8 cellular contexts compared by ENCODE assay signal in genomic region chr2:100752628-100753333, GRCh38.
DNase-seq lines count a peak whose midpoint lies in the region; ATAC-seq, FAIRE-seq and TF ChIP-seq lines count a peak whose summit lies in the region.

No MANE protein-coding gene starts in this region.

- POLR2A ChIA-PET in HepG2 (lab: Yijun Ruan, JAX), result interaction anchor here (1.0 to 2.5 kb wide), 3 partner anchors 15 to 249 kb away, joined by 4 to 11 read pairs (median 4); partner anchors contain the start of gene RPL31

- peaks cover 27% of the 10 kb centered on the region for H3K4me1 ChIP-seq in HepG2 (ENCODE audit: insufficient read depth, low read length)

- TF ChIP-seq RAD21 in HepG2 (CRISPR knock-in tag; IDR thresholded peaks at IDR 0.05), result no peak

- TF ChIP-seq POLR2A in HepG2 (IDR thresholded peaks at IDR 0.05; ENCODE audit: insufficient read depth in 1 of 2, low read depth in 2 of 2, low read length in 2 of 2), result no peak

- in situ Hi-C loops in HepG2 (cut with HindIII; ENCODE audit: extremely low pct_ligation_motif_present, low pct_unique_long_range_greater_than_20kb), result no loop called here

- no peaks in the 10 kb centered on the region for H4K20me1 ChIP-seq in HepG2 (ENCODE audit: insufficient read depth, low read length)

- H3K27ac ChIP-seq in HepG2 (ENCODE audit: extremely low read length, insufficient read depth, low read length), result no peak overlapping the region

- no peak for FAIRE-seq in bronchial epithelial cell (lab: Jason Lieb, UNC)
- no peak for FAIRE-seq in HepG2 (lab: Jason Lieb, UNC)

- ATAC-seq in HepG2 (no peak; the same call in 2 of the 3 replicates), HG02759 (IDR thresholded peaks at IDR 0.05; ENCODE audit: unreplicated experiment) (no peak)

- no peak for TF ChIP-seq CTCF in AG09309 (IDR thresholded peaks at IDR 0.05; ENCODE audit: control insufficient read depth, insufficient read depth, low read depth, low read length, missing control alignments)
- no peak for TF ChIP-seq CTCF in bronchial epithelial cell (IDR thresholded peaks at IDR 0.05; ENCODE audit: insufficient read depth, low read length, severe bottlenecking)
- TF ChIP-seq CTCF in HepG2 (CRISPR knock-in tag; IDR thresholded peaks at IDR 0.05), result no peak

- CTCF ChIA-PET in HepG2 (lab: Yijun Ruan, JAX; ENCODE audit: low intra/inter-chr PET ratio, low total read pairs), result no interaction called here

- BruUV-seq in HepG2 (replicated peaks; lab: Mats Ljungman, UMichigan), result no TSS peak

- WGBS in HepG2 (ENCODE audit: low lambda C conversion rate), result under 1% methylated on average over 2 of the region's 2 CpGs

- no peaks in the 10 kb centered on the region for H3K36me3 ChIP-seq in bronchial epithelial cell (ENCODE audit: control insufficient read depth, insufficient read depth, low read length)
- no peaks in the 10 kb centered on the region for H3K36me3 ChIP-seq in HepG2 (replicated peaks in 1 of 2; ENCODE audit: control insufficient read depth in 1 of 2, insufficient read depth in 2 of 2, low read length in 2 of 2)

- H3K9me3 ChIP-seq in HepG2 (ENCODE audit: low read length), result no peaks in the 10 kb centered on the region

- no peak overlapping the region for H3K9ac ChIP-seq in HepG2 (ENCODE audit: insufficient read depth, low read depth, low read length)

- DNase-seq in AG09309 (ENCODE audit: low read depth) (peak; percentile 82), LoVo (ENCODE audit: low spot score) (peak; percentile 28), bronchial epithelial cell (ENCODE audit: low read depth) (peak; percentile 97), HepG2 (ENCODE audit: low spot score) (peak; percentile 67), cerebellar cortex (ENCODE audit: low spot score) (no peak), NCI-H2171 treated with DMSO at 0.1 percent for 48 hours (lab: John Stamatoyannopoulos, UW) (no peak), NCI-H2227 treated with DMSO at 0.1 percent for 48 hours (lab: John Stamatoyannopoulos, UW) (no peak)

- intact Hi-C loops in HepG2 (cut with micrococcal nuclease; ENCODE audit: unreplicated experiment), result no loop called here

- peak in 1 of 2 experiments; percentile 8; a peak in 1 of 4 replicates for TF ChIP-seq EP300 in HepG2 (IDR thresholded peaks at IDR 0.05; ENCODE audit: low read depth in 2 of 2, low read length in 2 of 2)
- TF ChIP-seq EP300 in HepG2 (CRISPR knock-in tag; IDR thresholded peaks at IDR 0.05; ENCODE audit: borderline replicate concordance), result no peak

- no peaks in the 10 kb centered on the region for H3K79me2 ChIP-seq in HepG2 (ENCODE audit: insufficient read depth, low read length)

- H3K4me3 ChIP-seq in AG09309 (ENCODE audit: control insufficient read depth, low read depth, low read length) (no peak overlapping the region), bronchial epithelial cell (ENCODE audit: low read depth, low read length) (no peak overlapping the region), HepG2 (replicated peaks in 1 of 3; ENCODE audit: insufficient read depth in 1 of 3, low read depth in 2 of 3, low read length in 3 of 3) (no peak overlapping the region)

- H3K27me3 ChIP-seq in bronchial epithelial cell (ENCODE audit: control insufficient read depth, insufficient read depth, low read length) (no peaks in the 10 kb centered on the region), HepG2 (ENCODE audit: control insufficient read depth in 1 of 2, insufficient read depth in 2 of 2, low read length in 2 of 2) (peaks cover 0 to 39% of the 10 kb centered on the region in 2 experiments; a peak in 3 of 5 replicates)

- H3K4me2 ChIP-seq in HepG2 (ENCODE audit: low read depth, low read length), result no peak overlapping the region

- H2AFZ ChIP-seq in HepG2 (ENCODE audit: low read length), result no peak overlapping the region

TF ChIP-seq in HepG2, 621 proteins besides CTCF, POLR2A, EP300 and RAD21 (continues in another document):
- TF ChIP-seq ZNF253 (CRISPR knock-in tag; IDR thresholded peaks at IDR 0.05; ENCODE audit: borderline replicate concordance), result no peak
- no peak for TF ChIP-seq SAFB2 (CRISPR knock-in tag; IDR thresholded peaks at IDR 0.05; ENCODE audit: borderline replicate concordance, low read depth)
- no peak for TF ChIP-seq SNAPC2 (CRISPR knock-in tag; IDR thresholded peaks at IDR 0.05)
- TF ChIP-seq TOE1 (CRISPR knock-in tag; IDR thresholded peaks at IDR 0.05), result no peak
- 0 out of 2 replicates have a peak, but pooled peaks have one; percentile 17 for TF ChIP-seq SOX5 (CRISPR knock-in tag; IDR thresholded peaks at IDR 0.05; ENCODE audit: borderline replicate concordance)
- no peak for TF ChIP-seq NPAS2 (CRISPR knock-in tag; IDR thresholded peaks at IDR 0.05; ENCODE audit: borderline replicate concordance)
- TF ChIP-seq GATAD1 (CRISPR knock-in tag; IDR thresholded peaks at IDR 0.05), result no peak
- no peak for TF ChIP-seq ZNF558 (CRISPR knock-in tag; IDR thresholded peaks at IDR 0.05; ENCODE audit: borderline replicate concordance)
- TF ChIP-seq ZNF484 (CRISPR knock-in tag; IDR thresholded peaks at IDR 0.05; ENCODE audit: borderline replicate concordance, low read depth), result no peak
- no peak for TF ChIP-seq PHF5A (CRISPR knock-in tag; IDR thresholded peaks at IDR 0.05; ENCODE audit: low read depth, unreplicated experiment)
- peak; percentile 67; the same call in 1 of the 2 replicates for TF ChIP-seq ELF3 (CRISPR knock-in tag; IDR thresholded peaks at IDR 0.05)
- no peak for TF ChIP-seq RFXANK (CRISPR knock-in tag; IDR thresholded peaks at IDR 0.05)
- 0 out of 2 replicates have a peak, but pooled peaks have one; percentile 7 for TF ChIP-seq CREB1 (IDR thresholded peaks at IDR 0.05)
- TF ChIP-seq CREB1 (CRISPR knock-in tag; IDR thresholded peaks at IDR 0.05), result no peak
- TF ChIP-seq ZBTB7A (CRISPR knock-in tag; IDR thresholded peaks at IDR 0.05), result no peak
- TF ChIP-seq DMAP1 (CRISPR knock-in tag; IDR thresholded peaks at IDR 0.05), result no peak
- TF ChIP-seq ZNF788 (CRISPR knock-in tag; IDR thresholded peaks at IDR 0.05; ENCODE audit: borderline replicate concordance), result no peak
- TF ChIP-seq HOMEZ (CRISPR knock-in tag; IDR thresholded peaks at IDR 0.05; ENCODE audit: low read depth), result peak; percentile 17; the same call in 1 of the 2 replicates
- TF ChIP-seq ZBTB46 (CRISPR knock-in tag; IDR thresholded peaks at IDR 0.05; ENCODE audit: borderline replicate concordance), result no peak
- peak; percentile 88 for TF ChIP-seq ZNF12 (CRISPR knock-in tag; IDR thresholded peaks at IDR 0.05)
- peak; percentile 37; the same call in 1 of the 2 replicates for TF ChIP-seq GATAD2A (CRISPR knock-in tag; IDR thresholded peaks at IDR 0.05)
- no peak for TF ChIP-seq ZMYM2 (CRISPR knock-in tag; IDR thresholded peaks at IDR 0.05)
- no peak for TF ChIP-seq FOXP4 (CRISPR knock-in tag; IDR thresholded peaks at IDR 0.05)
- no peak for TF ChIP-seq SP4 (CRISPR knock-in tag; IDR thresholded peaks at IDR 0.05)
- TF ChIP-seq GTF3A (CRISPR knock-in tag; conservative IDR thresholded peaks at IDR 0.05), result no peak
- TF ChIP-seq MEF2D (CRISPR knock-in tag; IDR thresholded peaks at IDR 0.05), result no peak
- no peak for TF ChIP-seq CBX1 (IDR thresholded peaks at IDR 0.05; ENCODE audit: low read depth)
- peak; percentile 17; the same call in 1 of the 2 replicates for TF ChIP-seq ZNF24 (IDR thresholded peaks at IDR 0.05)
- no peak for TF ChIP-seq MAZ (IDR thresholded peaks at IDR 0.05; ENCODE audit: borderline replicate concordance, low read depth, low read length)
- TF ChIP-seq MAZ (CRISPR knock-in tag; IDR thresholded peaks at IDR 0.05; ENCODE audit: low read depth), result no peak
- no peak for TF ChIP-seq ZFX (CRISPR knock-in tag; IDR thresholded peaks at IDR 0.05; ENCODE audit: low read depth)
- TF ChIP-seq RARA (CRISPR knock-in tag; IDR thresholded peaks at IDR 0.05), result peak; percentile 62

Comparison
In these comparisons a context has a peak if more than half of its experiments do, and no peak if none do; other contexts are left out.
1. DNase-seq: peak in AG09309 (single experiment), LoVo (single experiment), bronchial epithelial cell (single experiment) and HepG2 (single experiment); none in cerebellar cortex (single experiment), NCI-H2171 treated with DMSO at 0.1 percent for 48 hours (single experiment) and NCI-H2227 treated with DMSO at 0.1 percent for 48 hours (single experiment).